13 cellular contexts compared by ENCODE assay signal in genomic region chr18:44589709-44590108, GRCh38.
DNase-seq lines count a peak whose midpoint lies in the region; ATAC-seq and TF ChIP-seq lines count a peak whose summit lies in the region.
"Had no signal": no experiment of that assay in that cellular context is flagged by ENCODE, and none has a peak within 500 bp of the region (broad histone marks: within the 10 kb centered on the region; RNA-seq: fewer than 3 reads in every experiment).

No MANE protein-coding gene starts in this region.

- TF ChIP-seq CTCF in fibroblast of pulmonary artery (IDR thresholded peaks at IDR 0.05; ENCODE audit: low read length, missing control alignments): no peak

- ATAC-seq in SK-N-SH treated with all-trans-retinoic acid at 6 μM for 48 hours (peak; percentile 89), sciatic nerve (peak; percentile 13), GM18909 (IDR thresholded peaks at IDR 0.05; ENCODE audit: poor library complexity, unreplicated experiment) (no peak)
- ATAC-seq: HepG2; stimulated activated naive B cell treated with anti-CD40 and anti-IgM and Interleukin-4, amounts not matched to agents 10 μg/mL and 1 μg/mL and 100 μg/mL, for 72 hours had no signal

- intact Hi-C loops in sciatic nerve (cut with DNase I): no loop called here

- no peak overlapping the region for H3K4me3 ChIP-seq in fibroblast of pulmonary artery (replicated peaks; ENCODE audit: low read depth, low read length)
- H3K4me3 ChIP-seq: spleen had no signal

- DNase-seq in DMS53 (lab: John Stamatoyannopoulos, UW) (peak; percentile 31), fibroblast of pulmonary artery (ENCODE audit: low read depth) (peak; percentile 56), sciatic nerve (ENCODE audit: low spot score) (no peak), DMS79 (lab: John Stamatoyannopoulos, UW) (no peak), NCI-H146 (lab: John Stamatoyannopoulos, UW) (no peak), NCI-H1048 (lab: John Stamatoyannopoulos, UW) (no peak)
- DNase-seq: activated CD4-positive, alpha-beta T cell treated with anti-CD3 and anti-CD28 coated beads for 4 hours; NCI-H2171 treated with DMSO at 0.1 percent for 48 hours; spleen; stimulated activated naive B cell treated with anti-CD40 and anti-IgM and Interleukin-4, amounts not matched to agents 10 μg/mL and 1 μg/mL and 100 μg/mL, for 72 hours had no signal

TF ChIP-seq in SK-N-SH treated with all-trans-retinoic acid at 6 μM for 48 hours, 23 proteins besides CTCF, POLR2A, EP300 and RAD21:
- no peak for TF ChIP-seq CSRNP3 (CRISPR knock-in tag; IDR thresholded peaks at IDR 0.05)
- TF ChIP-seq ZNF565 (CRISPR knock-in tag; conservative IDR thresholded peaks at IDR 0.05; ENCODE audit: low read depth): no peak
- TF ChIP-seq PPARA (CRISPR knock-in tag; IDR thresholded peaks at IDR 0.05; ENCODE audit: borderline replicate concordance): no peak
- no peak for TF ChIP-seq BACH2 (CRISPR knock-in tag; IDR thresholded peaks at IDR 0.05; ENCODE audit: borderline replicate concordance)
- TF ChIP-seq TCF4 (CRISPR knock-in tag; IDR thresholded peaks at IDR 0.05; ENCODE audit: borderline replicate concordance): no peak
- TF ChIP-seq, protein P1, sequence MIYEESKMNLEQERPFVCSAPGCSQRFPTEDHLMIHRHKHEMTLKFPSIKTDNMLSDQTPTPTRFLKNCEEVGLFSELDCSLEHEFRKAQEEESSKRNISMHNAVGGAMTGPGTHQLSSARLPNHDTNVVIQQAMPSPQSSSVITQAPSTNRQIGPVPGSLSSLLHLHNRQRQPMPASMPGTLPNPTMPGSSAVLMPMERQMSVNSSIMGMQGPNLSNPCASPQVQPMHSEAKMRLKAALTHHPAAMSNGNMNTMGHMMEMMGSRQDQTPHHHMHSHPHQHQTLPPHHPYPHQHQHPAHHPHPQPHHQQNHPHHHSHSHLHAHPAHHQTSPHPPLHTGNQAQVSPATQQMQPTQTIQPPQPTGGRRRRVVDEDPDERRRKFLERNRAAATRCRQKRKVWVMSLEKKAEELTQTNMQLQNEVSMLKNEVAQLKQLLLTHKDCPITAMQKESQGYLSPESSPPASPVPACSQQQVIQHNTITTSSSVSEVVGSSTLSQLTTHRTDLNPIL (CRISPR knock-in tag; IDR thresholded peaks at IDR 0.05; ENCODE audit: low read depth): no peak
- no peak for TF ChIP-seq ZFP30 (CRISPR knock-in tag; IDR thresholded peaks at IDR 0.05)
- TF ChIP-seq ESRRG (CRISPR knock-in tag; IDR thresholded peaks at IDR 0.05): no peak
- TF ChIP-seq ZNF8 (CRISPR knock-in tag; IDR thresholded peaks at IDR 0.05): no peak
- TF ChIP-seq GLIS3 (CRISPR knock-in tag; IDR thresholded peaks at IDR 0.05): no peak
- TF ChIP-seq ISL1 (CRISPR knock-in tag; IDR thresholded peaks at IDR 0.05): peak; percentile 46
- TF ChIP-seq ZFP3 (CRISPR knock-in tag; IDR thresholded peaks at IDR 0.05): no peak
- TF ChIP-seq, protein P2, sequence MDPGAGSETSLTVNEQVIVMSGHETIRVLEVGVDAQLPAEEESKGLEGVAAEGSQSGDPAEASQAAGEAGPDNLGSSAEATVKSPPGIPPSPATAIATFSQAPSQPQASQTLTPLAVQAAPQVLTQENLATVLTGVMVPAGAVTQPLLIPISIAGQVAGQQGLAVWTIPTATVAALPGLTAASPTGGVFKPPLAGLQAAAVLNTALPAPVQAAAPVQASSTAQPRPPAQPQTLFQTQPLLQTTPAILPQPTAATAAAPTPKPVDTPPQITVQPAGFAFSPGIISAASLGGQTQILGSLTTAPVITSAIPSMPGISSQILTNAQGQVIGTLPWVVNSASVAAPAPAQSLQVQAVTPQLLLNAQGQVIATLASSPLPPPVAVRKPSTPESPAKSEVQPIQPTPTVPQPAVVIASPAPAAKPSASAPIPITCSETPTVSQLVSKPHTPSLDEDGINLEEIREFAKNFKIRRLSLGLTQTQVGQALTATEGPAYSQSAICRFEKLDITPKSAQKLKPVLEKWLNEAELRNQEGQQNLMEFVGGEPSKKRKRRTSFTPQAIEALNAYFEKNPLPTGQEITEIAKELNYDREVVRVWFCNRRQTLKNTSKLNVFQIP (CRISPR knock-in tag; IDR thresholded peaks at IDR 0.05; ENCODE audit: borderline replicate concordance, low read depth): no peak
- no peak for TF ChIP-seq CSDC2 (CRISPR knock-in tag; IDR thresholded peaks at IDR 0.05)
- TF ChIP-seq ZC3H10 (CRISPR knock-in tag; IDR thresholded peaks at IDR 0.05): peak; percentile 60; the same call in 1 of the 2 replicates
- TF ChIP-seq, protein P3, sequence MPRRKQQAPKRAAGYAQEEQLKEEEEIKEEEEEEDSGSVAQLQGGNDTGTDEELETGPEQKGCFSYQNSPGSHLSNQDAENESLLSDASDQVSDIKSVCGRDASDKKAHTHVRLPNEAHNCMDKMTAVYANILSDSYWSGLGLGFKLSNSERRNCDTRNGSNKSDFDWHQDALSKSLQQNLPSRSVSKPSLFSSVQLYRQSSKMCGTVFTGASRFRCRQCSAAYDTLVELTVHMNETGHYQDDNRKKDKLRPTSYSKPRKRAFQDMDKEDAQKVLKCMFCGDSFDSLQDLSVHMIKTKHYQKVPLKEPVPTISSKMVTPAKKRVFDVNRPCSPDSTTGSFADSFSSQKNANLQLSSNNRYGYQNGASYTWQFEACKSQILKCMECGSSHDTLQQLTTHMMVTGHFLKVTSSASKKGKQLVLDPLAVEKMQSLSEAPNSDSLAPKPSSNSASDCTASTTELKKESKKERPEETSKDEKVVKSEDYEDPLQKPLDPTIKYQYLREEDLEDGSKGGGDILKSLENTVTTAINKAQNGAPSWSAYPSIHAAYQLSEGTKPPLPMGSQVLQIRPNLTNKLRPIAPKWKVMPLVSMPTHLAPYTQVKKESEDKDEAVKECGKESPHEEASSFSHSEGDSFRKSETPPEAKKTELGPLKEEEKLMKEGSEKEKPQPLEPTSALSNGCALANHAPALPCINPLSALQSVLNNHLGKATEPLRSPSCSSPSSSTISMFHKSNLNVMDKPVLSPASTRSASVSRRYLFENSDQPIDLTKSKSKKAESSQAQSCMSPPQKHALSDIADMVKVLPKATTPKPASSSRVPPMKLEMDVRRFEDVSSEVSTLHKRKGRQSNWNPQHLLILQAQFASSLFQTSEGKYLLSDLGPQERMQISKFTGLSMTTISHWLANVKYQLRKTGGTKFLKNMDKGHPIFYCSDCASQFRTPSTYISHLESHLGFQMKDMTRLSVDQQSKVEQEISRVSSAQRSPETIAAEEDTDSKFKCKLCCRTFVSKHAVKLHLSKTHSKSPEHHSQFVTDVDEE (CRISPR knock-in tag; IDR thresholded peaks at IDR 0.05): no peak
- no peak for TF ChIP-seq SNAI2 (CRISPR knock-in tag; IDR thresholded peaks at IDR 0.05)
- TF ChIP-seq OSR1 (CRISPR knock-in tag; IDR thresholded peaks at IDR 0.05): no peak
- 0 out of 2 replicates have a peak, but pooled peaks have one; percentile 43 for TF ChIP-seq RARB (CRISPR knock-in tag; IDR thresholded peaks at IDR 0.05)
- no peak for TF ChIP-seq PATZ1 (CRISPR knock-in tag; IDR thresholded peaks at IDR 0.05; ENCODE audit: borderline replicate concordance)
- TF ChIP-seq ZNF70 (CRISPR knock-in tag; IDR thresholded peaks at IDR 0.05): no peak
- no peak for TF ChIP-seq ARNTL (CRISPR knock-in tag; IDR thresholded peaks at IDR 0.05; ENCODE audit: borderline replicate concordance, low read depth)
- 0 out of 2 replicates have a peak, but pooled peaks have one; percentile 25 for TF ChIP-seq TOX (CRISPR knock-in tag; IDR thresholded peaks at IDR 0.05; ENCODE audit: borderline replicate concordance)

Comparison
In these comparisons a context has a peak if more than half of its experiments do, and no peak if none do; other contexts are left out.
1. DNase-seq: peak in DMS53 (single experiment) and fibroblast of pulmonary artery (single experiment); none in sciatic nerve (single experiment), DMS79 (single experiment), NCI-H146 (single experiment) and NCI-H1048 (single experiment).